Comparison of ENCODE assay signal across 1 cellular context in genomic region chr9:14563902-14564578, GRCh38.
TF ChIP-seq lines count a peak whose summit lies in the region.

No MANE protein-coding gene starts in this region.

TF ChIP-seq in HEK293, 187 proteins besides CTCF, POLR2A, EP300 and RAD21 (continued from another document):
- TF ChIP-seq MYNN (tag by site-specific recombination; IDR thresholded peaks at IDR 0.05; ENCODE audit: borderline replicate concordance) (no peak), ZNF362 (tag by site-specific recombination; IDR thresholded peaks at IDR 0.05) (no peak), SALL2 (tag by site-specific recombination; IDR thresholded peaks at IDR 0.05; ENCODE audit: borderline replicate concordance) (no peak), ZIC2 (tag by site-specific recombination; IDR thresholded peaks at IDR 0.05) (peak; percentile 21; the same call in 1 of the 2 replicates), ZNF169 (tag by site-specific recombination; IDR thresholded peaks at IDR 0.05) (no peak), GFI1B (tag by site-specific recombination; IDR thresholded peaks at IDR 0.05) (0 out of 2 replicates have a peak, but pooled peaks have one; percentile 20), ZNF777 (tag by site-specific recombination; IDR thresholded peaks at IDR 0.05; ENCODE audit: borderline replicate concordance) (no peak), ZEB2 (tag by site-specific recombination; IDR thresholded peaks at IDR 0.05) (no peak), ZNF513 (tag by site-specific recombination; IDR thresholded peaks at IDR 0.05) (0 out of 2 replicates have a peak, but pooled peaks have one; percentile 8), ZNF311 (tag by site-specific recombination; IDR thresholded peaks at IDR 0.05; ENCODE audit: borderline replicate concordance) (no peak), ZFHX2 (tag by site-specific recombination; conservative IDR thresholded peaks at IDR 0.05) (no peak), ZSCAN23 (tag by site-specific recombination; IDR thresholded peaks at IDR 0.05) (no peak), ZNF76 (tag by site-specific recombination; IDR thresholded peaks at IDR 0.05; ENCODE audit: borderline replicate concordance, low read depth) (no peak), ZNF16 (tag by site-specific recombination; IDR thresholded peaks at IDR 0.05; ENCODE audit: low read depth) (no peak), REST (tag by site-specific recombination; IDR thresholded peaks at IDR 0.05) (no peak), ZNF133 (tag by site-specific recombination; IDR thresholded peaks at IDR 0.05) (no peak), OSR2 (tag by site-specific recombination; IDR thresholded peaks at IDR 0.05) (peak; percentile 79), HIC1 (tag by site-specific recombination; IDR thresholded peaks at IDR 0.05) (no peak), ZNF843 (tag by site-specific recombination; IDR thresholded peaks at IDR 0.05) (peak; percentile 58), ZNF488 (tag by site-specific recombination; IDR thresholded peaks at IDR 0.05) (no peak), IKZF3 (tag by site-specific recombination; IDR thresholded peaks at IDR 0.05) (peak; percentile 45; the same call in 1 of the 2 replicates), GLIS1 (tag by site-specific recombination; IDR thresholded peaks at IDR 0.05) (peak; percentile 40; the same call in 1 of the 2 replicates), ZNF138 (tag by site-specific recombination; IDR thresholded peaks at IDR 0.05; ENCODE audit: borderline replicate concordance) (no peak), ZNF416 (tag by site-specific recombination; IDR thresholded peaks at IDR 0.05) (no peak), ZBTB21 (tag by site-specific recombination; IDR thresholded peaks at IDR 0.05) (no peak), ZNF664 (tag by site-specific recombination; IDR thresholded peaks at IDR 0.05) (peak; percentile 91), ZNF174 (tag by site-specific recombination; IDR thresholded peaks at IDR 0.05) (no peak), ZNF24 (tag by site-specific recombination; IDR thresholded peaks at IDR 0.05) (no peak), PBX3 (CRISPR knock-in tag; IDR thresholded peaks at IDR 0.05) (no peak), YY2 (tag by site-specific recombination; IDR thresholded peaks at IDR 0.05) (no peak), PRDM4 (tag by site-specific recombination; IDR thresholded peaks at IDR 0.05) (peak; percentile 40; the same call in 1 of the 2 replicates), BCL11B (tag by site-specific recombination; IDR thresholded peaks at IDR 0.05; ENCODE audit: low read depth) (no peak), SETDB1 (IDR thresholded peaks at IDR 0.05; ENCODE audit: insufficient read length, low read length) (no peak), ZNF354C (tag by site-specific recombination; IDR thresholded peaks at IDR 0.05; ENCODE audit: borderline replicate concordance, low read depth) (no peak), ZNF544 (tag by site-specific recombination; IDR thresholded peaks at IDR 0.05) (no peak), ZBTB48 (tag by site-specific recombination; IDR thresholded peaks at IDR 0.05) (no peak), ZNF184 (tag by site-specific recombination; IDR thresholded peaks at IDR 0.05) (no peak), TSHZ1 (tag by site-specific recombination; IDR thresholded peaks at IDR 0.05; ENCODE audit: borderline replicate concordance) (no peak), ZSCAN4 (tag by site-specific recombination; IDR thresholded peaks at IDR 0.05) (no peak), BCL11A (tag by site-specific recombination; IDR thresholded peaks at IDR 0.05; ENCODE audit: low read depth) (no peak), ZNF19 (tag by site-specific recombination; IDR thresholded peaks at IDR 0.05; ENCODE audit: low read depth) (no peak), ZNF548 (tag by site-specific recombination; IDR thresholded peaks at IDR 0.05) (no peak), GLI4 (tag by site-specific recombination; IDR thresholded peaks at IDR 0.05) (no peak), FEZF1 (tag by site-specific recombination; IDR thresholded peaks at IDR 0.05) (peak; percentile 85), ZNF623 (tag by site-specific recombination; IDR thresholded peaks at IDR 0.05) (no peak), SCRT1 (tag by site-specific recombination; IDR thresholded peaks at IDR 0.05; ENCODE audit: borderline replicate concordance) (no peak)
